12 cellular contexts compared by ENCODE assay signal in the genomic region with DNA sequence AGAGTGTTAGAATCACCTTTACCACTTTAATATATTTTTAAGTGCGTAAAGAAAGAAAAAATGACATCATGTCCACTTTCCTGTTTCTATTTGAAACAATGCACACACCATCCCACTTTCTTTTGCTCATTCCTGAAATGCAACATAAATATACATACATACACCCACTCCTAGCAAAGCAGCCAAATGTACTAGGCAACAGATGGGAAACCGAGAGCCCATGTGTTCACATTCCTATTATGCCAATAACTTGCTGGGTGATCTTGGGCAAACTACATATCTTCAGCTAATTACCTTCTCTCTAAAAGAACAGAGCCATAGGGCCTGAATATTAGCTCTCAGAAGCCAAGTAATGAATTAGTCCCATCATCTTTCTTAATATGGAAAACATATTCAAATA.
DNase-seq lines count a peak whose midpoint lies in the region; ATAC-seq and TF ChIP-seq lines count a peak whose summit lies in the region.
"Had no signal": no experiment of that assay in that cellular context is flagged by ENCODE, and none has a peak within 500 bp of the region (broad histone marks: within the 10 kb centered on the region; RNA-seq: fewer than 3 reads in every experiment).

No MANE protein-coding gene starts in this region.

- no peaks in the 10 kb centered on the region for H3K36me3 ChIP-seq in PC-3 (ENCODE audit: low read depth, low read length)
- H3K36me3 ChIP-seq: BLaER1 had no signal

- H3K9me2 ChIP-seq in PC-3 (replicated peaks; ENCODE audit: low read length): no peaks in the 10 kb centered on the region

- BruUV-seq in PC-3 (replicated peaks; lab: Mats Ljungman, UMichigan): no TSS peak

- peak; percentile 42 for DNase-seq in NCI-H2171 (lab: John Stamatoyannopoulos, UW)
- peak; percentile 38 for DNase-seq in cerebellar cortex (ENCODE audit: low spot score)
- DNase-seq in occipital lobe (lab: John Stamatoyannopoulos, UW): peak; percentile 1
- no peak for DNase-seq in PC-3
- DNase-seq in MV-4-11 (lab: John Stamatoyannopoulos, UW): no peak
- DNase-seq: Caco-2; CD8-positive, alpha-beta memory T cell; GM23248 had no signal

- H3K4me1 ChIP-seq in PC-3 (ENCODE audit: insufficient read depth, low read length): no peaks in the 10 kb centered on the region
- H3K4me1 ChIP-seq: BLaER1, Caco-2 had no signal

- H3K4me3 ChIP-seq in PC-3 (ENCODE audit: low read length): no peak overlapping the region
- H3K4me3 ChIP-seq: BLaER1, GM12878, GM23248 had no signal

- no peaks in the 10 kb centered on the region for H3K27me3 ChIP-seq in PC-3 (ENCODE audit: low read length)
- H3K27me3 ChIP-seq: BLaER1 had no signal

- no peaks in the 10 kb centered on the region for H4K20me1 ChIP-seq in PC-3 (ENCODE audit: low read length)
- H4K20me1 ChIP-seq: BLaER1 had no signal

- ATAC-seq in PC-3 (no peak), HG03196 (IDR thresholded peaks at IDR 0.05; ENCODE audit: unreplicated experiment) (no peak)
- ATAC-seq: GM12878, HCT116 had no signal

- CTCF ChIA-PET in PC-3 (lab: Charles Lee): no interaction called here

- H3K9me3 ChIP-seq in PC-3 (ENCODE audit: low read length): no peaks in the 10 kb centered on the region
- H3K9me3 ChIP-seq: Caco-2 had no signal

- H3K79me2 ChIP-seq in PC-3 (ENCODE audit: low read length): no peaks in the 10 kb centered on the region

- H3F3A ChIP-seq in PC-3 (ENCODE audit: low read length, unreplicated experiment): no peaks in the 10 kb centered on the region

- no peak overlapping the region for H3K27ac ChIP-seq in PC-3 (ENCODE audit: low read length)
- H3K27ac ChIP-seq: BLaER1, GM23248 had no signal

- TF ChIP-seq CTCF in PC-3 (conservative IDR thresholded peaks at IDR 0.05; ENCODE audit: low read depth, low read length): no peak

- no peak overlapping the region for H3K9ac ChIP-seq in PC-3 (ENCODE audit: low read length)
- H3K9ac ChIP-seq: BLaER1, GM23248 had no signal

- POLR2A ChIA-PET in PC-3 (lab: Charles Lee; ENCODE audit: unreplicated experiment): no interaction called here

- no peak overlapping the region for H2AFZ ChIP-seq in PC-3 (ENCODE audit: low read length)
- H2AFZ ChIP-seq: GM23248 had no signal

- H3K4me2 ChIP-seq in PC-3 (ENCODE audit: low read length): no peak overlapping the region
- H3K4me2 ChIP-seq: BLaER1 had no signal

- intact Hi-C loops in PC-3 (cut with micrococcal nuclease): no loop called here

Comparison
In these comparisons a context has a peak if more than half of its experiments do, and no peak if none do; other contexts are left out.
1. DNase-seq: peak in NCI-H2171 (single experiment), cerebellar cortex (single experiment) and occipital lobe (single experiment); none in PC-3 (single experiment) and MV-4-11 (single experiment).